In the genomic region with DNA sequence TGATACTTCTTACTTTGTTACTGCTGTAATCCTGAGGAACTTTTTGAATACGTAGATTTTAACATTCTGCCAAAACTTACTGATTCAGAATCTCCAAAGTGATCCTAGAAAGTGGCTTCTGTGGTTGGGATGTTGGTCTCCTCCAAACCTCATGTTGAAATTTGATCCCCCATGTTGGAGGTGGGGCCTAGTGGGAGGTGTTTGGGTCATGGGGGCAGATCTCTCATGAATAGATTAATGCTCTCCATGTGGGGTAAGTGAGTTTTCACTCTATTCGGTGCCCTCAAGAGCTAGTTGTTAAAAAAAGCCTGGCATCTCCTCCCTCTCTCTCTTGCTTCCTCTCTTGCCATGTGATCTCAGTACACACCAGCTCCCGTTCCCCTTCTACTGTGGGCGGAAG, we compare ENCODE assay signal across 1 cellular context.
TF ChIP-seq lines count a peak whose summit lies in the region.

No MANE protein-coding gene starts in this region.

TF ChIP-seq in GM23338, 12 proteins besides CTCF, POLR2A, EP300 and RAD21:
- TF ChIP-seq, protein P1, sequence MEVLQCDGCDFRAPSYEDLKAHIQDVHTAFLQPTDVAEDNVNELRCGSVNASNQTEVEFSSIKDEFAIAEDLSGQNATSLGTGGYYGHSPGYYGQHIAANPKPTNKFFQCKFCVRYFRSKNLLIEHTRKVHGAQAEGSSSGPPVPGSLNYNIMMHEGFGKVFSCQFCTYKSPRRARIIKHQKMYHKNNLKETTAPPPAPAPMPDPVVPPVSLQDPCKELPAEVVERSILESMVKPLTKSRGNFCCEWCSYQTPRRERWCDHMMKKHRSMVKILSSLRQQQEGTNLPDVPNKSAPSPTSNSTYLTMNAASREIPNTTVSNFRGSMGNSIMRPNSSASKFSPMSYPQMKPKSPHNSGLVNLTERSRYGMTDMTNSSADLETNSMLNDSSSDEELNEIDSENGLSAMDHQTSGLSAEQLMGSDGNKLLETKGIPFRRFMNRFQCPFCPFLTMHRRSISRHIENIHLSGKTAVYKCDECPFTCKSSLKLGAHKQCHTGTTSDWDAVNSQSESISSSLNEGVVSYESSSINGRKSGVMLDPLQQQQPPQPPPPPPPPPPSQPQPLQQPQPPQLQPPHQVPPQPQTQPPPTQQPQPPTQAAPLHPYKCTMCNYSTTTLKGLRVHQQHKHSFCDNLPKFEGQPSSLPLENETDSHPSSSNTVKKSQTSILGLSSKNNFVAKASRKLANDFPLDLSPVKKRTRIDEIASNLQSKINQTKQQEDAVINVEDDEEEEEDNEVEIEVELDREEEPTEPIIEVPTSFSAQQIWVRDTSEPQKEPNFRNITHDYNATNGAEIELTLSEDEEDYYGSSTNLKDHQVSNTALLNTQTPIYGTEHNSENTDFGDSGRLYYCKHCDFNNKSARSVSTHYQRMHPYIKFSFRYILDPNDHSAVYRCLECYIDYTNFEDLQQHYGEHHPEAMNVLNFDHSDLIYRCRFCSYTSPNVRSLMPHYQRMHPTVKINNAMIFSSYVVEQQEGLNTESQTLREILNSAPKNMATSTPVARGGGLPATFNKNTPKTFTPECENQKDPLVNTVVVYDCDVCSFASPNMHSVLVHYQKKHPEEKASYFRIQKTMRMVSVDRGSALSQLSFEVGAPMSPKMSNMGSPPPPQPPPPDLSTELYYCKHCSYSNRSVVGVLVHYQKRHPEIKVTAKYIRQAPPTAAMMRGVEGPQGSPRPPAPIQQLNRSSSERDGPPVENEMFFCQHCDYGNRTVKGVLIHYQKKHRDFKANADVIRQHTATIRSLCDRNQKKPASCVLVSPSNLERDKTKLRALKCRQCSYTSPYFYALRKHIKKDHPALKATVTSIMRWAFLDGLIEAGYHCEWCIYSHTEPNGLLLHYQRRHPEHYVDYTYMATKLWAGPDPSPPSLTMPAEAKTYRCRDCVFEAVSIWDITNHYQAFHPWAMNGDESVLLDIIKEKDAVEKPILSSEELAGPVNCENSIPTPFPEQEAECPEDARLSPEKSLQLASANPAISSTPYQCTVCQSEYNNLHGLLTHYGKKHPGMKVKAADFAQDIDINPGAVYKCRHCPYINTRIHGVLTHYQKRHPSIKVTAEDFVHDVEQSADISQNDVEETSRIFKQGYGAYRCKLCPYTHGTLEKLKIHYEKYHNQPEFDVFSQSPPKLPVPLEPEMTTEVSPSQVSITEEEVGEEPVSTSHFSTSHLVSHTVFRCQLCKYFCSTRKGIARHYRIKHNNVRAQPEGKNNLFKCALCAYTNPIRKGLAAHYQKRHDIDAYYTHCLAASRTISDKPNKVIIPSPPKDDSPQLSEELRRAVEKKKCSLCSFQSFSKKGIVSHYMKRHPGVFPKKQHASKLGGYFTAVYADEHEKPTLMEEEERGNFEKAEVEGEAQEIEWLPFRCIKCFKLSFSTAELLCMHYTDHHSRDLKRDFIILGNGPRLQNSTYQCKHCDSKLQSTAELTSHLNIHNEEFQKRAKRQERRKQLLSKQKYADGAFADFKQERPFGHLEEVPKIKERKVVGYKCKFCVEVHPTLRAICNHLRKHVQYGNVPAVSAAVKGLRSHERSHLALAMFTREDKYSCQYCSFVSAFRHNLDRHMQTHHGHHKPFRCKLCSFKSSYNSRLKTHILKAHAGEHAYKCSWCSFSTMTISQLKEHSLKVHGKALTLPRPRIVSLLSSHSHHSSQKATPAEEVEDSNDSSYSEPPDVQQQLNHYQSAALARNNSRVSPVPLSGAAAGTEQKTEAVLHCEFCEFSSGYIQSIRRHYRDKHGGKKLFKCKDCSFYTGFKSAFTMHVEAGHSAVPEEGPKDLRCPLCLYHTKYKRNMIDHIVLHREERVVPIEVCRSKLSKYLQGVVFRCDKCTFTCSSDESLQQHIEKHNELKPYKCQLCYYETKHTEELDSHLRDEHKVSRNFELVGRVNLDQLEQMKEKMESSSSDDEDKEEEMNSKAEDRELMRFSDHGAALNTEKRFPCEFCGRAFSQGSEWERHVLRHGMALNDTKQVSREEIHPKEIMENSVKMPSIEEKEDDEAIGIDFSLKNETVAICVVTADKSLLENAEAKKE (CRISPR knock-in tag; IDR thresholded peaks at IDR 0.05) = no peak
- TF ChIP-seq CREB1 (CRISPR knock-in tag; IDR thresholded peaks at IDR 0.05; ENCODE audit: low read depth) (no peak), EZH2 (IDR thresholded peaks at IDR 0.05; ENCODE audit: low read depth, unreplicated experiment) (no peak), JUNB (IDR thresholded peaks at IDR 0.05; ENCODE audit: unreplicated experiment) (no peak), STAT1 (IDR thresholded peaks at IDR 0.05; ENCODE audit: unreplicated experiment) (no peak), EZH2phosphoT487 (IDR thresholded peaks at IDR 0.05; ENCODE audit: unreplicated experiment) (no peak), ZNF331 (CRISPR knock-in tag; IDR thresholded peaks at IDR 0.05; ENCODE audit: low read depth) (no peak), ZNF114 (CRISPR knock-in tag; IDR thresholded peaks at IDR 0.05) (no peak), NANOG (IDR thresholded peaks at IDR 0.05; ENCODE audit: borderline replicate concordance) (no peak), POLR2AphosphoS5 (IDR thresholded peaks at IDR 0.05; ENCODE audit: low read depth) (no peak)
- TF ChIP-seq, protein P2, sequence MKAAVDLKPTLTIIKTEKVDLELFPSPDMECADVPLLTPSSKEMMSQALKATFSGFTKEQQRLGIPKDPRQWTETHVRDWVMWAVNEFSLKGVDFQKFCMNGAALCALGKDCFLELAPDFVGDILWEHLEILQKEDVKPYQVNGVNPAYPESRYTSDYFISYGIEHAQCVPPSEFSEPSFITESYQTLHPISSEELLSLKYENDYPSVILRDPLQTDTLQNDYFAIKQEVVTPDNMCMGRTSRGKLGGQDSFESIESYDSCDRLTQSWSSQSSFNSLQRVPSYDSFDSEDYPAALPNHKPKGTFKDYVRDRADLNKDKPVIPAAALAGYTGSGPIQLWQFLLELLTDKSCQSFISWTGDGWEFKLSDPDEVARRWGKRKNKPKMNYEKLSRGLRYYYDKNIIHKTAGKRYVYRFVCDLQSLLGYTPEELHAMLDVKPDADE (IDR thresholded peaks at IDR 0.05) = no peak
- TF ChIP-seq, protein P3, sequence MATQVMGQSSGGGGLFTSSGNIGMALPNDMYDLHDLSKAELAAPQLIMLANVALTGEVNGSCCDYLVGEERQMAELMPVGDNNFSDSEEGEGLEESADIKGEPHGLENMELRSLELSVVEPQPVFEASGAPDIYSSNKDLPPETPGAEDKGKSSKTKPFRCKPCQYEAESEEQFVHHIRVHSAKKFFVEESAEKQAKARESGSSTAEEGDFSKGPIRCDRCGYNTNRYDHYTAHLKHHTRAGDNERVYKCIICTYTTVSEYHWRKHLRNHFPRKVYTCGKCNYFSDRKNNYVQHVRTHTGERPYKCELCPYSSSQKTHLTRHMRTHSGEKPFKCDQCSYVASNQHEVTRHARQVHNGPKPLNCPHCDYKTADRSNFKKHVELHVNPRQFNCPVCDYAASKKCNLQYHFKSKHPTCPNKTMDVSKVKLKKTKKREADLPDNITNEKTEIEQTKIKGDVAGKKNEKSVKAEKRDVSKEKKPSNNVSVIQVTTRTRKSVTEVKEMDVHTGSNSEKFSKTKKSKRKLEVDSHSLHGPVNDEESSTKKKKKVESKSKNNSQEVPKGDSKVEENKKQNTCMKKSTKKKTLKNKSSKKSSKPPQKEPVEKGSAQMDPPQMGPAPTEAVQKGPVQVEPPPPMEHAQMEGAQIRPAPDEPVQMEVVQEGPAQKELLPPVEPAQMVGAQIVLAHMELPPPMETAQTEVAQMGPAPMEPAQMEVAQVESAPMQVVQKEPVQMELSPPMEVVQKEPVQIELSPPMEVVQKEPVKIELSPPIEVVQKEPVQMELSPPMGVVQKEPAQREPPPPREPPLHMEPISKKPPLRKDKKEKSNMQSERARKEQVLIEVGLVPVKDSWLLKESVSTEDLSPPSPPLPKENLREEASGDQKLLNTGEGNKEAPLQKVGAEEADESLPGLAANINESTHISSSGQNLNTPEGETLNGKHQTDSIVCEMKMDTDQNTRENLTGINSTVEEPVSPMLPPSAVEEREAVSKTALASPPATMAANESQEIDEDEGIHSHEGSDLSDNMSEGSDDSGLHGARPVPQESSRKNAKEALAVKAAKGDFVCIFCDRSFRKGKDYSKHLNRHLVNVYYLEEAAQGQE (IDR thresholded peaks at IDR 0.05; ENCODE audit: unreplicated experiment) = no peak
